In genomic region chr2:10920764-10921468, GRCh38 we compare ENCODE assay signal across 27 cellular contexts. TPM values are rescaled to one million over a fixed set of nuclear protein-coding genes. Genes with fewer than 3 reads are reported as not detected.
"Had no signal": no experiment of that assay in that cellular context is flagged by ENCODE, and none has a peak within 500 bp of the region (broad histone marks: within the 10 kb centered on the region; RNA-seq: fewer than 3 reads in every experiment).

No MANE protein-coding gene starts in this region.

- H3K4me1 Mint-ChIP-seq: activated naive CD4-positive, alpha-beta T cell treated with anti-CD3 and anti-CD28 coated beads, Interleukin-2, amount 50 U/mL, for 24 hours; central memory CD8-positive, alpha-beta T cell had no signal

- H3K36me3 ChIP-seq: ascending aorta, brain microvascular endothelial cell, esophagus squamous epithelium, gastrocnemius medialis, heart left ventricle, lower lobe of right lung, tibial artery had no signal

- ATAC-seq: gastrocnemius medialis, heart left ventricle, lower lobe of right lung, sciatic nerve, WTC11 had no signal

- H3K4me3 ChIP-seq: ascending aorta, coronary artery, esophagus squamous epithelium, gastrocnemius medialis, heart left ventricle, lower lobe of right lung, smooth muscle cell, tibial artery had no signal

- H3K4me3 Mint-ChIP-seq: activated naive CD4-positive, alpha-beta T cell treated with anti-CD3 and anti-CD28 coated beads, Interleukin-2, amount 50 U/mL, for 24 hours; central memory CD8-positive, alpha-beta T cell; endodermal cell; stimulated activated naive CD8-positive, alpha-beta T cell treated with anti-CD3 and anti-CD28 coated beads, Interleukin-15, Interleukin-2, amounts not matched to agents 100 ng/mL and 50 ng/mL, for 24 hours; T-helper 1 cell treated with Interleukin-12 subunit alpha and Interleukin-12 subunit beta and Interleukin-4 antibody, amounts not matched to agents 30 μg/mL and 1 μg/mL, for 36 hours; WTC11 had no signal

- H3K4me1 ChIP-seq: ascending aorta, esophagus squamous epithelium, gastrocnemius medialis, lower lobe of right lung, tibial artery had no signal

- H3K36me3 Mint-ChIP-seq: activated naive CD4-positive, alpha-beta T cell treated with anti-CD3 and anti-CD28 coated beads, Interleukin-2, amount 50 U/mL, for 24 hours; naive B cell; WTC11 had no signal

- H3K27ac ChIP-seq: ascending aorta, brain microvascular endothelial cell, coronary artery, esophagus squamous epithelium, gastrocnemius medialis, heart left ventricle, lower lobe of right lung, tibial artery had no signal

- H3K27me3 ChIP-seq: ascending aorta, brain microvascular endothelial cell, gastrocnemius medialis had no signal

- H3K9me3 ChIP-seq: ascending aorta, esophagus squamous epithelium, gastrocnemius medialis, heart left ventricle, lower lobe of right lung, tibial artery had no signal

- H3K4me2 ChIP-seq: smooth muscle cell had no signal

- H3K9me3 Mint-ChIP-seq: activated naive CD4-positive, alpha-beta T cell treated with anti-CD3 and anti-CD28 coated beads, Interleukin-2, amount 50 U/mL, for 24 hours; central memory CD8-positive, alpha-beta T cell; endodermal cell; stimulated activated naive CD8-positive, alpha-beta T cell treated with anti-CD3 and anti-CD28 coated beads, Interleukin-15, Interleukin-2, amounts not matched to agents 100 ng/mL and 50 ng/mL, for 24 hours; T-helper 1 cell treated with Interleukin-12 subunit alpha and Interleukin-12 subunit beta and Interleukin-4 antibody, amounts not matched to agents 30 μg/mL and 1 μg/mL, for 36 hours; WTC11 had no signal

- H3K27ac Mint-ChIP-seq: activated naive CD4-positive, alpha-beta T cell treated with anti-CD3 and anti-CD28 coated beads, Interleukin-2, amount 50 U/mL, for 24 hours; stimulated activated naive CD8-positive, alpha-beta T cell treated with anti-CD3 and anti-CD28 coated beads, Interleukin-15, Interleukin-2, amounts not matched to agents 100 ng/mL and 50 ng/mL, for 24 hours; T-helper 1 cell treated with Interleukin-12 subunit alpha and Interleukin-12 subunit beta and Interleukin-4 antibody, amounts not matched to agents 30 μg/mL and 1 μg/mL, for 36 hours; WTC11 had no signal

- DNase-seq: activated CD4-positive, alpha-beta T cell treated with anti-CD3 and anti-CD28 coated beads, Interleukin-2, amount 50 U/mL, for 48 hours; activated gamma-delta T cell; activated T-cell treated with anti-CD3 and anti-CD28 coated beads, Interleukin-2, amount 50 U/mL, for 48 hours; brain microvascular endothelial cell; endodermal cell; esophagus squamous epithelium; gastrocnemius medialis; heart left ventricle; islet precursor cell; lower lobe of right lung; mesendoderm; naive B cell; occipital lobe; stimulated activated CD4-positive, alpha-beta T cell treated with anti-CD3 and anti-CD28 coated beads, Interleukin-4, amount 100 ng/mL, for 24 hours; substantia nigra; T1000 had no signal

RNA-seq across cellular contexts. Expression of gene KCNF1, which starts 9.2 kb away (rescaled TPM):
- total RNA-seq: activated CD8-positive, alpha-beta memory T cell treated with anti-CD3 and anti-CD28 coated beads for 36 hours; ascending aorta; gastrocnemius medialis; lower lobe of right lung; smooth muscle cell had no signal
